In genomic region chr1:63000508-63000907, GRCh38 we compare ENCODE assay signal across 21 cellular contexts.
"Had no signal": no experiment of that assay in that cellular context is flagged by ENCODE, and none has a peak within 500 bp of the region (broad histone marks: within the 10 kb centered on the region; RNA-seq: fewer than 3 reads in every experiment).

No MANE protein-coding gene starts in this region.

- H3K27ac Mint-ChIP-seq: activated CD4-positive, alpha-beta T cell treated with anti-CD3 and anti-CD28 coated beads for 36 hours; activated CD8-positive, alpha-beta memory T cell treated with anti-CD3 and anti-CD28 coated beads, Interleukin-2, amount 10 ng/mL, durations not matched to agents 7 days and 5 days; activated CD8-positive, alpha-beta T cell treated with anti-CD3 and anti-CD28 coated beads, Interleukin-2, amount 10 ng/mL, durations not matched to agents 7 days and 5 days; activated naive CD4-positive, alpha-beta T cell treated with anti-CD3 and anti-CD28 coated beads, Interleukin-2, amount 50 U/mL, for 72 hours; natural killer cell; T-helper 2 cell treated with Interferon-gamma antibody and Interleukin-4, amounts not matched to agents 5 μg/mL and 100 μg/mL, for 36 hours had no signal

- H3K27ac ChIP-seq: breast epithelium, epithelial cell of prostate, esophagus squamous epithelium, right lobe of liver, testis, transverse colon had no signal

- H3K4me1 Mint-ChIP-seq: activated CD4-positive, alpha-beta T cell treated with anti-CD3 and anti-CD28 coated beads for 36 hours; activated CD8-positive, alpha-beta memory T cell treated with anti-CD3 and anti-CD28 coated beads, Interleukin-2, amount 10 ng/mL, durations not matched to agents 7 days and 5 days; natural killer cell had no signal

- H3K36me3 ChIP-seq: breast epithelium, esophagus squamous epithelium, right lobe of liver, transverse colon had no signal

- H3K9me3 ChIP-seq: breast epithelium, esophagus squamous epithelium, right lobe of liver, testis, transverse colon had no signal

- H3K4me3 ChIP-seq: breast epithelium, esophagus squamous epithelium, right lobe of liver, testis, transverse colon had no signal

- ATAC-seq: activated CD4-positive, alpha-beta T cell treated with anti-CD3 and anti-CD28 coated beads for 36 hours; activated CD8-positive, alpha-beta memory T cell treated with anti-CD3 and anti-CD28 coated beads, Interleukin-2, amount 10 ng/mL, durations not matched to agents 7 days and 5 days; activated CD8-positive, alpha-beta T cell treated with anti-CD3 and anti-CD28 coated beads, Interleukin-2, amount 10 ng/mL, durations not matched to agents 7 days and 5 days; activated naive CD4-positive, alpha-beta T cell treated with anti-CD3 and anti-CD28 coated beads, Interleukin-2, amount 50 U/mL, for 72 hours; left cardiac atrium; natural killer cell; stimulated activated naive CD8-positive, alpha-beta T cell treated with anti-CD3 and anti-CD28 coated beads, Interleukin-15, Interleukin-2, amounts not matched to agents 100 U/mL and 50 U/mL, for 24 hours had no signal

- H3K4me3 Mint-ChIP-seq: activated CD4-positive, alpha-beta T cell treated with anti-CD3 and anti-CD28 coated beads for 36 hours; activated CD8-positive, alpha-beta memory T cell treated with anti-CD3 and anti-CD28 coated beads, Interleukin-2, amount 10 ng/mL, durations not matched to agents 7 days and 5 days; activated CD8-positive, alpha-beta T cell treated with anti-CD3 and anti-CD28 coated beads, Interleukin-2, amount 10 ng/mL, durations not matched to agents 7 days and 5 days; natural killer cell; T-helper 2 cell treated with Interferon-gamma antibody and Interleukin-4, amounts not matched to agents 5 μg/mL and 100 μg/mL, for 36 hours had no signal

- H3K36me3 Mint-ChIP-seq: activated CD8-positive, alpha-beta memory T cell treated with anti-CD3 and anti-CD28 coated beads, Interleukin-2, amount 10 ng/mL, durations not matched to agents 7 days and 5 days; activated naive CD4-positive, alpha-beta T cell treated with anti-CD3 and anti-CD28 coated beads, Interleukin-2, amount 50 U/mL, for 72 hours; natural killer cell had no signal

- H3K27me3 ChIP-seq: testis had no signal

- H3K9me3 Mint-ChIP-seq: activated naive CD4-positive, alpha-beta T cell treated with anti-CD3 and anti-CD28 coated beads, Interleukin-2, amount 50 U/mL, for 72 hours; natural killer cell; T-helper 2 cell treated with Interferon-gamma antibody and Interleukin-4, amounts not matched to agents 5 μg/mL and 100 μg/mL, for 36 hours had no signal

- H3K4me1 ChIP-seq: breast epithelium, esophagus squamous epithelium, testis, transverse colon had no signal

- DNase-seq: activated CD4-positive, alpha-beta T cell treated with anti-CD3 and anti-CD28 coated beads for 36 hours; activated CD4-positive, CD25-positive, alpha-beta regulatory T cell; activated CD8-positive, alpha-beta memory T cell treated with anti-CD3 and anti-CD28 coated beads, Interleukin-2, amount 10 ng/mL, durations not matched to agents 7 days and 5 days; activated CD8-positive, alpha-beta T cell treated with anti-CD3 and anti-CD28 coated beads, Interleukin-2, amount 10 ng/mL, durations not matched to agents 7 days and 5 days; activated naive CD4-positive, alpha-beta T cell; activated T-cell treated with anti-CD3 and anti-CD28 coated beads, Interleukin-2, amount 50 U/mL, for 48 hours; central memory CD4-positive, alpha-beta T cell; esophagus squamous epithelium; foreskin melanocyte; left cardiac atrium; natural killer cell; posterior cingulate gyrus; right lobe of liver; stimulated activated CD4-positive, alpha-beta T cell treated with anti-CD3 and anti-CD28 coated beads, Interleukin-4, amount 100 ng/mL, for 1 hour; stimulated activated naive CD8-positive, alpha-beta T cell treated with anti-CD3 and anti-CD28 coated beads, Interleukin-15, Interleukin-2, amounts not matched to agents 100 U/mL and 50 U/mL, for 24 hours; testis; transverse colon had no signal
